Comparison of ENCODE assay signal across 1 cellular context in genomic region chr19:49342291-49342721, GRCh38.
TF ChIP-seq lines count a peak whose summit lies in the region.

No MANE protein-coding gene starts in this region.

TF ChIP-seq in GM23338, 12 proteins besides CTCF, POLR2A, EP300 and RAD21 (continued from another document):
- no peak for TF ChIP-seq ZNF462 (CRISPR knock-in tag; IDR thresholded peaks at IDR 0.05)
- no peak for TF ChIP-seq CREB1 (CRISPR knock-in tag; IDR thresholded peaks at IDR 0.05; ENCODE audit: low read depth)
- TF ChIP-seq ZNF114 (CRISPR knock-in tag; IDR thresholded peaks at IDR 0.05) = no peak
- no peak for TF ChIP-seq REST (IDR thresholded peaks at IDR 0.05; ENCODE audit: unreplicated experiment)
- no peak for TF ChIP-seq EZH2 (IDR thresholded peaks at IDR 0.05; ENCODE audit: low read depth, unreplicated experiment)
- TF ChIP-seq STAT1 (IDR thresholded peaks at IDR 0.05; ENCODE audit: unreplicated experiment) = no peak
- TF ChIP-seq ZNF331 (CRISPR knock-in tag; IDR thresholded peaks at IDR 0.05; ENCODE audit: low read depth) = no peak
- no peak for TF ChIP-seq ETS1 (IDR thresholded peaks at IDR 0.05)
- no peak for TF ChIP-seq NANOG (IDR thresholded peaks at IDR 0.05; ENCODE audit: borderline replicate concordance)
- no peak for TF ChIP-seq POLR2AphosphoS5 (IDR thresholded peaks at IDR 0.05; ENCODE audit: low read depth)
- no peak for TF ChIP-seq EZH2phosphoT487 (IDR thresholded peaks at IDR 0.05; ENCODE audit: unreplicated experiment)
